ENCODE assay signal across 8 cellular contexts in genomic region chr4:72959411-72959810, GRCh38.
"Had no signal": no experiment of that assay in that cellular context is flagged by ENCODE, and none has a peak within 500 bp of the region (broad histone marks: within the 10 kb centered on the region; RNA-seq: fewer than 3 reads in every experiment).

No MANE protein-coding gene starts in this region.

- H3K27ac Mint-ChIP-seq: GM23338, H9, HFFc6 had no signal

- DNase-seq: GM23248, GOT3, H7, H9, HCEC 1CT, HFFc6 had no signal

- H3K4me2 ChIP-seq: GM23338 had no signal

- H3K36me3 ChIP-seq: HAP-1 had no signal

- H3K27ac ChIP-seq: GM23248 had no signal

- H3K4me1 ChIP-seq: HAP-1 had no signal

- H3K9ac ChIP-seq: GM23248 had no signal

- H3K4me3 Mint-ChIP-seq: GM23338, H9, HFFc6 had no signal

- H3K9me3 ChIP-seq: HAP-1 had no signal

- H2AFZ ChIP-seq: GM23248, GM23338 had no signal

- H3K4me3 ChIP-seq: GM23248, GM23338, HAP-1 had no signal
